Comparison of ENCODE assay signal across 1 cellular context in genomic region chr3:16500911-16501310, GRCh38.
TF ChIP-seq lines count a peak whose summit lies in the region.

No MANE protein-coding gene starts in this region.

TF ChIP-seq in GM12878, 131 proteins besides CTCF, POLR2A, EP300 and RAD21:
- TF ChIP-seq, protein P1, sequence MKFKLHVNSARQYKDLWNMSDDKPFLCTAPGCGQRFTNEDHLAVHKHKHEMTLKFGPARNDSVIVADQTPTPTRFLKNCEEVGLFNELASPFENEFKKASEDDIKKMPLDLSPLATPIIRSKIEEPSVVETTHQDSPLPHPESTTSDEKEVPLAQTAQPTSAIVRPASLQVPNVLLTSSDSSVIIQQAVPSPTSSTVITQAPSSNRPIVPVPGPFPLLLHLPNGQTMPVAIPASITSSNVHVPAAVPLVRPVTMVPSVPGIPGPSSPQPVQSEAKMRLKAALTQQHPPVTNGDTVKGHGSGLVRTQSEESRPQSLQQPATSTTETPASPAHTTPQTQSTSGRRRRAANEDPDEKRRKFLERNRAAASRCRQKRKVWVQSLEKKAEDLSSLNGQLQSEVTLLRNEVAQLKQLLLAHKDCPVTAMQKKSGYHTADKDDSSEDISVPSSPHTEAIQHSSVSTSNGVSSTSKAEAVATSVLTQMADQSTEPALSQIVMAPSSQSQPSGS (IDR thresholded peaks at IDR 0.05; ENCODE audit: low read length) = 0 out of 2 replicates have a peak, but pooled peaks have one; percentile 21
- TF ChIP-seq POLR2AphosphoS5 (IDR thresholded peaks at IDR 0.05; ENCODE audit: low read length) (0 out of 2 replicates have a peak, but pooled peaks have one; percentile 49), CHD2 (IDR thresholded peaks at IDR 0.05; ENCODE audit: borderline replicate concordance, low read depth, low read length) (no peak), NR2C1 (IDR thresholded peaks at IDR 0.05) (no peak)
TF ChIP-seq in GM12878: peak in this region for 2.
